ENCODE assay signal across 1 cellular context in the genomic region with DNA sequence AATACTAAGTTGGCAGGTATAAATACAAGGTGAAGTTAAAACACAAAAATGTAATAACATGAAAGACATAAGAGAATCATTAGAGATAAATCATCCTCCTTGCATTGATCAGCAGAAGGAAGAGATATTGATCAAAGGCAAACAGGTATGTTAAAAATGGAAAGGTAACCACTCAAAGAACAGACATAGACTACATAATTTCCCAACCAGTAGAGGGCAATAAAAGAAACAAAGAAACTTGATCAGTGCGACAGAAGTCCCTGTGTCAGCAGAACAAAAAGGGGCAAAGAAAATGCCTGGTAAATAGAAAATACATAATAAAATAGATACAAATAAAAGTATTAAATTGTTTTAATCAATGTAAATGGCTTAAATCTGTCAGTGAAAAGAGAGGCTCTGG.
TF ChIP-seq lines count a peak whose summit lies in the region.

No MANE protein-coding gene starts in this region.

TF ChIP-seq in HCT116, 20 proteins besides CTCF, POLR2A, EP300 and RAD21 (continued from another document):
- TF ChIP-seq, protein P1, sequence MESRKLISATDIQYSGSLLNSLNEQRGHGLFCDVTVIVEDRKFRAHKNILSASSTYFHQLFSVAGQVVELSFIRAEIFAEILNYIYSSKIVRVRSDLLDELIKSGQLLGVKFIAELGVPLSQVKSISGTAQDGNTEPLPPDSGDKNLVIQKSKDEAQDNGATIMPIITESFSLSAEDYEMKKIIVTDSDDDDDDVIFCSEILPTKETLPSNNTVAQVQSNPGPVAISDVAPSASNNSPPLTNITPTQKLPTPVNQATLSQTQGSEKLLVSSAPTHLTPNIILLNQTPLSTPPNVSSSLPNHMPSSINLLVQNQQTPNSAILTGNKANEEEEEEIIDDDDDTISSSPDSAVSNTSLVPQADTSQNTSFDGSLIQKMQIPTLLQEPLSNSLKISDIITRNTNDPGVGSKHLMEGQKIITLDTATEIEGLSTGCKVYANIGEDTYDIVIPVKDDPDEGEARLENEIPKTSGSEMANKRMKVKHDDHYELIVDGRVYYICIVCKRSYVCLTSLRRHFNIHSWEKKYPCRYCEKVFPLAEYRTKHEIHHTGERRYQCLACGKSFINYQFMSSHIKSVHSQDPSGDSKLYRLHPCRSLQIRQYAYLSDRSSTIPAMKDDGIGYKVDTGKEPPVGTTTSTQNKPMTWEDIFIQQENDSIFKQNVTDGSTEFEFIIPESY (IDR thresholded peaks at IDR 0.05; ENCODE audit: extremely low read depth, insufficient replicate concordance, low read length) = no peak
